ENCODE assay signal across 18 cellular contexts in the genomic region with DNA sequence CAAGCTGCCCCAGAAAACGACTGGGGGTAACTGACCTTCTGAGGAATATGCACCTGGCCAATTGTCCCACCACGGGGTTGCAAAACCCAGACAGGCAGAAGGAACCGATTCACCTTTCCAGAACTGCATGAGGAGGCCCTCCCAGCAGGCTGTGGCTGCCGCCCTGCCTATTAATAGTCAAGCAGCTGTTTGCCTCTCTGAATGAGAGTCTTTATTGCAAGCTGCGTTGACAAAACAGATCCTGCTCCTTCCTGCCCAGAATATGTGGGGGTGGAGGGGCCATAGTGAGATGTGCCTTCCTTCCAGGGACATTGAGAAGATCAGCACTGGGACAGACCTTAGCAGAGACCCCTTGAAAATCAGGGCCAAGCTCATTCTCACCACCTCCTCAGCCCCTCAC. TPM values are rescaled to one million over a fixed set of nuclear protein-coding genes. Genes with fewer than 3 reads are reported as not detected.
DNase-seq lines count a peak whose midpoint lies in the region; TF ChIP-seq lines count a peak whose summit lies in the region.
"Had no signal": no experiment of that assay in that cellular context is flagged by ENCODE, and none has a peak within 500 bp of the region (broad histone marks: within the 10 kb centered on the region; RNA-seq: fewer than 3 reads in every experiment).

No MANE protein-coding gene starts in this region.

- H3K4me1 ChIP-seq in esophagus squamous epithelium: no peaks in the 10 kb centered on the region
- peaks cover 4% of the 10 kb centered on the region for H3K4me1 ChIP-seq in mammary epithelial cell (ENCODE audit: insufficient read depth, low read length)
- H3K4me1 ChIP-seq: esophagus muscularis mucosa, transverse colon had no signal

- TF ChIP-seq POLR2A in esophagus squamous epithelium (IDR thresholded peaks at IDR 0.05): no peak

- no peak overlapping the region for H3K9ac ChIP-seq in mammary epithelial cell (ENCODE audit: insufficient read depth, low read length)

- H2AFZ ChIP-seq in mammary epithelial cell (ENCODE audit: low read depth, low read length): no peak overlapping the region

- DNase-seq in COR-L47 (lab: John Stamatoyannopoulos, UW) (peak; percentile 63), NCI-H2227 treated with DMSO at 0.1 percent for 48 hours (lab: John Stamatoyannopoulos, UW) (peak; percentile 11), endothelial cell (ENCODE audit: low spot score) (no peak), occipital lobe (lab: John Stamatoyannopoulos, UW) (peak; percentile 51), brain microvascular endothelial cell (no peak), esophagus squamous epithelium (lab: John Stamatoyannopoulos, UW) (no peak), ecto neural progenitor cell (ENCODE audit: low spot score) (no peak), mammary epithelial cell (no peak)
- DNase-seq: activated B cell treated with CpG ODN at 0.5 μM for 24 hours; activated CD8-positive, alpha-beta memory T cell treated with anti-CD3 and anti-CD28 coated beads, Interleukin-2, amount 10 ng/mL, durations not matched to agents 7 days and 5 days; activated effector memory CD4-positive, alpha-beta T cell treated with anti-CD3 and anti-CD28 coated beads, Interleukin-2, amount 50 U/mL, for 16 hours; aorta; NCI-H446; stimulated activated CD4-positive, alpha-beta T cell treated with anti-CD3 and anti-CD28 coated beads, Interleukin-4, amount 100 ng/mL, for 24 hours; transverse colon had no signal

- no peaks in the 10 kb centered on the region for H3K9me3 Mint-ChIP-seq in endothelial cell (ENCODE audit: unreplicated experiment)
- H3K9me3 Mint-ChIP-seq: activated B cell treated with CpG ODN at 0.5 μM for 24 hours; dendritic cell treated with granulocyte-macrophage colony-stimulating factor and Interleukin-4, amounts not matched to agents 40 ng/mL and 50 ng/mL, for 4 days had no signal

- no peaks in the 10 kb centered on the region for H3K36me3 ChIP-seq in brain microvascular endothelial cell (replicated peaks)
- H3K36me3 ChIP-seq in esophagus squamous epithelium: no peaks in the 10 kb centered on the region
- no peaks in the 10 kb centered on the region for H3K36me3 ChIP-seq in mammary epithelial cell (ENCODE audit: insufficient read depth, low read length)
- H3K36me3 ChIP-seq: esophagus muscularis mucosa, transverse colon had no signal

- no peaks in the 10 kb centered on the region for H3K9me3 ChIP-seq in esophagus squamous epithelium
- no peaks in the 10 kb centered on the region for H3K9me3 ChIP-seq in mammary epithelial cell (replicated peaks; ENCODE audit: insufficient read depth, low read length)
- H3K9me3 ChIP-seq: esophagus muscularis mucosa, transverse colon had no signal

- no TSS peak for BruUV-seq in mammary epithelial cell (replicated peaks; lab: Mats Ljungman, UMichigan)

- in situ Hi-C loops in brain microvascular endothelial cell (cut with HindIII; ENCODE audit: low pct_ligation_motif_present, low sequenced_read_pairs): no loop called here
- in situ Hi-C loops in mammary epithelial cell (cut with MboI; ENCODE audit: low sequenced_read_pairs in 2 of 2): no loop called here

- H3K4me3 Mint-ChIP-seq in endothelial cell (ENCODE audit: unreplicated experiment): no peak overlapping the region
- H3K4me3 Mint-ChIP-seq: activated B cell treated with CpG ODN at 0.5 μM for 24 hours; activated CD8-positive, alpha-beta memory T cell treated with anti-CD3 and anti-CD28 coated beads, Interleukin-2, amount 10 ng/mL, durations not matched to agents 7 days and 5 days; dendritic cell treated with granulocyte-macrophage colony-stimulating factor and Interleukin-4, amounts not matched to agents 40 ng/mL and 50 ng/mL, for 4 days had no signal

- no peaks in the 10 kb centered on the region for H3K27me3 Mint-ChIP-seq in endothelial cell (ENCODE audit: unreplicated experiment)
- H3K27me3 Mint-ChIP-seq: activated B cell treated with CpG ODN at 0.5 μM for 24 hours; dendritic cell treated with granulocyte-macrophage colony-stimulating factor and Interleukin-4, amounts not matched to agents 40 ng/mL and 50 ng/mL, for 4 days had no signal

- 40 to 63% methylated on average over 1 to 5 of the region's 5 CpGs for WGBS in esophagus squamous epithelium, 2 donors
- WGBS in mammary epithelial cell (ENCODE audit: low coverage, missing lambda C conversion rate): 18% methylated on average over 5 of the region's 5 CpGs

- dilution Hi-C loops in mammary epithelial cell (cut with HindIII; ENCODE audit: low sequenced_read_pairs): no loop called here

- H3K4me2 ChIP-seq in mammary epithelial cell (ENCODE audit: insufficient read depth, low read depth, low read length): no peak overlapping the region

- H3K4me3 ChIP-seq in brain microvascular endothelial cell (ENCODE audit: low read depth, low read length): no peak overlapping the region
- no peak overlapping the region for H3K4me3 ChIP-seq in esophagus squamous epithelium
- H3K4me3 ChIP-seq in mammary epithelial cell (replicated peaks in 1 of 3; ENCODE audit: insufficient read depth in 1 of 3, low read depth in 2 of 3, low read length in 3 of 3): no peak overlapping the region
- H3K4me3 ChIP-seq: esophagus muscularis mucosa, transverse colon had no signal

- no peak overlapping the region for H3K27ac ChIP-seq in brain microvascular endothelial cell
- H3K27ac ChIP-seq in esophagus squamous epithelium: no peak overlapping the region
- no peak overlapping the region for H3K27ac ChIP-seq in mammary epithelial cell (ENCODE audit: insufficient read depth, low read depth, low read length)
- H3K27ac ChIP-seq: esophagus muscularis mucosa, transverse colon had no signal

- H3K27ac Mint-ChIP-seq in endothelial cell (ENCODE audit: unreplicated experiment): peak overlapping the region; percentile 61
- H3K27ac Mint-ChIP-seq: activated B cell treated with CpG ODN at 0.5 μM for 24 hours; activated CD8-positive, alpha-beta memory T cell treated with anti-CD3 and anti-CD28 coated beads, Interleukin-2, amount 10 ng/mL, durations not matched to agents 7 days and 5 days; dendritic cell treated with granulocyte-macrophage colony-stimulating factor and Interleukin-4, amounts not matched to agents 40 ng/mL and 50 ng/mL, for 4 days had no signal

- H3K27me3 ChIP-seq in brain microvascular endothelial cell (replicated peaks) (no peaks in the 10 kb centered on the region), esophagus squamous epithelium (no peaks in the 10 kb centered on the region), mammary epithelial cell (ENCODE audit: insufficient read depth, low read length) (no peaks in the 10 kb centered on the region)
- H3K27me3 ChIP-seq: esophagus muscularis mucosa, transverse colon had no signal

- intact Hi-C loops in esophagus squamous epithelium (cut with DNase I): no loop called here
- intact Hi-C loops in mammary epithelial cell (cut with micrococcal nuclease): no loop called here

- no peaks in the 10 kb centered on the region for H4K20me1 ChIP-seq in mammary epithelial cell (ENCODE audit: insufficient read depth, low read length)

- CTCF ChIA-PET in mammary epithelial cell (lab: Charles Lee; ENCODE audit: low non-redundant PET): interaction anchor here (0.6 to 0.7 kb wide), 2 partner anchors 44 to 207 kb away, joined by 4 to 6 read pairs; no protein-coding TSS in a partner anchor

- H3K79me2 ChIP-seq in mammary epithelial cell (ENCODE audit: insufficient read depth, low read length): no peaks in the 10 kb centered on the region

- TF ChIP-seq CTCF in endothelial cell (IDR thresholded peaks at IDR 0.05; ENCODE audit: unreplicated experiment) (no peak), brain microvascular endothelial cell (IDR thresholded peaks at IDR 0.05; ENCODE audit: low read depth, low read length, missing control alignments) (no peak), esophagus squamous epithelium (IDR thresholded peaks at IDR 0.05) (no peak), mammary epithelial cell (conservative IDR thresholded peaks at IDR 0.05 in 1 of 2, IDR thresholded peaks at IDR 0.05 in 1 of 2; ENCODE audit: extremely low read depth in 1 of 2, insufficient read depth in 1 of 2, low read depth in 1 of 2, low read length in 2 of 2) (no peak)

- no peaks in the 10 kb centered on the region for H3K36me3 Mint-ChIP-seq in endothelial cell (ENCODE audit: low read depth, unreplicated experiment)
- H3K36me3 Mint-ChIP-seq: activated CD8-positive, alpha-beta memory T cell treated with anti-CD3 and anti-CD28 coated beads, Interleukin-2, amount 10 ng/mL, durations not matched to agents 7 days and 5 days had no signal

- H3K4me1 Mint-ChIP-seq in endothelial cell (ENCODE audit: unreplicated experiment): peaks cover 8% of the 10 kb centered on the region
- H3K4me1 Mint-ChIP-seq: activated B cell treated with CpG ODN at 0.5 μM for 24 hours had no signal

RNA-seq across cellular contexts. Expression of a gene that starts 18.3 kb away (rescaled TPM):
- total RNA-seq in endothelial cell (ENCODE audit: unreplicated experiment) (41.5 TPM), occipital lobe (13.6 TPM), esophagus squamous epithelium (10 to 100 TPM; 18.2 to 41.4 (median 24.8) TPM), mammary epithelial cell (10 to 100 TPM; 17.7 to 70.4 TPM)
- polyA plus RNA-seq in mammary epithelial cell: 34.8 TPM
- polyA minus RNA-seq in mammary epithelial cell: 44.3 TPM

RNA-seq across cellular contexts. Expression of a gene that starts 36.5 kb away (rescaled TPM):
- total RNA-seq in endothelial cell (ENCODE audit: unreplicated experiment) (3.8 TPM), occipital lobe (0.31 TPM), esophagus squamous epithelium (1 to 10 TPM; 2.1 to 7.2 (median 5.1) TPM), mammary epithelial cell (10 to 100 TPM in 1 of 2 donors, 1 to 10 TPM in 1; 9.2 to 38.8 TPM)
- polyA plus RNA-seq in mammary epithelial cell: 20.3 TPM
- 6.9 TPM for polyA minus RNA-seq in mammary epithelial cell
- total RNA-seq: activated B cell treated with CpG ODN at 0.5 μM for 24 hours; activated CD8-positive, alpha-beta memory T cell treated with anti-CD3 and anti-CD28 coated beads, Interleukin-2, amount 10 ng/mL, durations not matched to agents 7 days and 5 days; HT-29 had no signal
- polyA plus RNA-seq: aorta had no signal

RNA-seq across cellular contexts. Expression of a gene that starts 49.6 kb away (rescaled TPM):
- total RNA-seq in endothelial cell (ENCODE audit: unreplicated experiment) (1.1 TPM), occipital lobe (14.0 TPM), esophagus squamous epithelium (under 1 TPM in 1 of 4 donors, not detected in 3; 0.04 TPM), mammary epithelial cell (under 1 TPM; 0.33 to 0.45 TPM)
- polyA plus RNA-seq in mammary epithelial cell: 0.09 TPM
- not detected for polyA minus RNA-seq in mammary epithelial cell
- total RNA-seq: activated B cell treated with CpG ODN at 0.5 μM for 24 hours; activated CD8-positive, alpha-beta memory T cell treated with anti-CD3 and anti-CD28 coated beads, Interleukin-2, amount 10 ng/mL, durations not matched to agents 7 days and 5 days; HT-29 had no signal

Comparison
In these comparisons a context has a peak if more than half of its experiments do, and no peak if none do; other contexts are left out.
1. DNase-seq: peak in COR-L47 (single experiment), NCI-H2227 treated with DMSO at 0.1 percent for 48 hours (single experiment) and occipital lobe (single experiment); none in endothelial cell (single experiment), brain microvascular endothelial cell (single experiment), esophagus squamous epithelium (single experiment), ecto neural progenitor cell (single experiment) and mammary epithelial cell (single experiment).